Comparison of ENCODE assay signal across 27 cellular contexts in genomic region chr6:122619309-122619708, GRCh38. TPM values are rescaled to one million over a fixed set of nuclear protein-coding genes. Genes with fewer than 3 reads are reported as not detected.
"Had no signal": no experiment of that assay in that cellular context is flagged by ENCODE, and none has a peak within 500 bp of the region (broad histone marks: within the 10 kb centered on the region; RNA-seq: fewer than 3 reads in every experiment).

No MANE protein-coding gene starts in this region.

- H3K4me1 ChIP-seq: esophagus squamous epithelium, heart right ventricle, psoas muscle, sigmoid colon, testis, tibial artery had no signal

- H3K36me3 Mint-ChIP-seq: memory B cell; natural killer cell; stimulated activated memory B cell treated with anti-CD40 and anti-IgM and Interleukin-4, amounts not matched to agents 10 μg/mL and 1 μg/mL and 100 μg/mL, for 72 hours had no signal

- H3K4me1 Mint-ChIP-seq: memory B cell; natural killer cell; stimulated activated memory B cell treated with anti-CD40 and anti-IgM and Interleukin-4, amounts not matched to agents 10 μg/mL and 1 μg/mL and 100 μg/mL, for 72 hours had no signal

- H3K27me3 ChIP-seq: ovary, sigmoid colon, testis, tibial artery had no signal

- H3K27me3 Mint-ChIP-seq: type B pancreatic cell had no signal

- DNase-seq: cortex of kidney; effector memory CD8-positive, alpha-beta T cell; erythroblast; esophagus squamous epithelium; foreskin melanocyte; glutamatergic neuron; heart right ventricle; hypothalamus; kidney; natural killer cell; occipital lobe; ovary; posterior cingulate gyrus; psoas muscle; right cardiac atrium; sigmoid colon; stimulated activated CD4-positive, alpha-beta T cell treated with anti-CD3 and anti-CD28 coated beads, Interleukin-4, amount 100 ng/mL, for 4 hours; stimulated activated naive CD8-positive, alpha-beta T cell treated with anti-CD3 and anti-CD28 coated beads, Interleukin-15, Interleukin-2, amounts not matched to agents 100 U/mL and 50 U/mL, for 24 hours; substantia nigra; testis; tibial artery had no signal

- H3K4me3 Mint-ChIP-seq: effector memory CD8-positive, alpha-beta T cell; memory B cell; natural killer cell; stimulated activated memory B cell treated with anti-CD40 and anti-IgM and Interleukin-4, amounts not matched to agents 10 μg/mL and 1 μg/mL and 100 μg/mL, for 72 hours; type B pancreatic cell had no signal

- ATAC-seq: effector memory CD8-positive, alpha-beta T cell; heart right ventricle; left lobe of liver; natural killer cell; psoas muscle; right cardiac atrium; stimulated activated memory B cell treated with anti-CD40 and anti-IgM and Interleukin-4, amounts not matched to agents 10 μg/mL and 1 μg/mL and 100 μg/mL, for 72 hours; stimulated activated naive CD8-positive, alpha-beta T cell treated with anti-CD3 and anti-CD28 coated beads, Interleukin-15, Interleukin-2, amounts not matched to agents 100 U/mL and 50 U/mL, for 24 hours had no signal

- H3K9me3 ChIP-seq: esophagus squamous epithelium, heart right ventricle, ovary, psoas muscle, sigmoid colon, testis, tibial artery had no signal

- H3K4me3 ChIP-seq: esophagus squamous epithelium, heart right ventricle, lung, ovary, psoas muscle, sigmoid colon, testis, tibial artery had no signal

- H3K27ac ChIP-seq: esophagus squamous epithelium, heart right ventricle, ovary, psoas muscle, sigmoid colon, testis, tibial artery had no signal

- H3K27ac Mint-ChIP-seq: effector memory CD8-positive, alpha-beta T cell; memory B cell; natural killer cell; stimulated activated memory B cell treated with anti-CD40 and anti-IgM and Interleukin-4, amounts not matched to agents 10 μg/mL and 1 μg/mL and 100 μg/mL, for 72 hours; type B pancreatic cell had no signal

- H3K36me3 ChIP-seq: esophagus squamous epithelium, heart right ventricle, ovary, sigmoid colon, tibial artery had no signal

RNA-seq across cellular contexts. Expression of gene PKIB, which starts 9.1 kb away (rescaled TPM):
- total RNA-seq: skeletal muscle tissue had no signal
